ENCODE assay signal across 15 cellular contexts in genomic region chr22:32971252-32971651, GRCh38.
DNase-seq lines count a peak whose midpoint lies in the region; TF ChIP-seq lines count a peak whose summit lies in the region.
"Had no signal": no experiment of that assay in that cellular context is flagged by ENCODE, and none has a peak within 500 bp of the region (broad histone marks: within the 10 kb centered on the region; RNA-seq: fewer than 3 reads in every experiment).

No MANE protein-coding gene starts in this region.

- intact Hi-C loops in thyroid gland (cut with DNase I): no loop called here

- H3K9me3 ChIP-seq in thyroid gland: no peaks in the 10 kb centered on the region
- H3K9me3 ChIP-seq: BE2C had no signal

- no peak for TF ChIP-seq POLR2A in thyroid gland (IDR thresholded peaks at IDR 0.05)

- H3K36me3 ChIP-seq in thyroid gland: no peaks in the 10 kb centered on the region
- H3K36me3 ChIP-seq: BE2C had no signal

- 30 to 34% methylated on average over 5 of the region's 5 CpGs for WGBS in thyroid gland, 2 donors

- H3K27me3 Mint-ChIP-seq in brain: peaks cover 3% of the 10 kb centered on the region
- peaks cover 12% of the 10 kb centered on the region for H3K27me3 Mint-ChIP-seq in nephron progenitor cell (ENCODE audit: low read depth, poor library complexity)
- H3K27me3 Mint-ChIP-seq in glutamatergic neuron (ENCODE audit: unreplicated experiment): peaks cover 2% of the 10 kb centered on the region

- H3K36me3 Mint-ChIP-seq in brain (peaks cover 32% of the 10 kb centered on the region), nephron progenitor cell (ENCODE audit: low read depth) (no peaks in the 10 kb centered on the region), glutamatergic neuron (ENCODE audit: unreplicated experiment) (peaks cover 4% of the 10 kb centered on the region)

- H3K4me1 Mint-ChIP-seq in brain: peaks cover 26% of the 10 kb centered on the region
- H3K4me1 Mint-ChIP-seq in nephron progenitor cell: peaks cover 13% of the 10 kb centered on the region
- H3K4me1 Mint-ChIP-seq in glutamatergic neuron (ENCODE audit: low read depth, unreplicated experiment): peaks cover 3% of the 10 kb centered on the region

- H3K27ac ChIP-seq in thyroid gland: peak overlapping the region in 2 of 3 donors; percentile 16 to 26
- H3K27ac ChIP-seq: KMS-11 had no signal

- peaks cover 0 to 12% of the 10 kb centered on the region in 2 donors for H3K4me1 ChIP-seq in thyroid gland
- H3K4me1 ChIP-seq: BE2C had no signal

- H3K4me3 Mint-ChIP-seq in brain (peak overlapping the region in 1 of 5 experiments; percentile 0), nephron progenitor cell (no peak overlapping the region), glutamatergic neuron (ENCODE audit: unreplicated experiment) (no peak overlapping the region)

- no peaks in the 10 kb centered on the region for H3K27me3 ChIP-seq in thyroid gland
- H3K27me3 ChIP-seq: BE2C had no signal

- TF ChIP-seq CTCF in brain (conservative IDR thresholded peaks at IDR 0.05) (no peak), nephron progenitor cell (IDR thresholded peaks at IDR 0.05) (no peak), thyroid gland (IDR thresholded peaks at IDR 0.05) (no peak), glutamatergic neuron (IDR thresholded peaks at IDR 0.05; ENCODE audit: partially characterized antibody, unreplicated experiment) (no peak)

- DNase-seq in NCI-H774 (lab: John Stamatoyannopoulos, UW) (peak; percentile 53), nephron progenitor cell (no peak), thyroid gland (peak; percentile 30 to 33), DMS79 treated with DMSO at 0.1 percent for 48 hours (lab: John Stamatoyannopoulos, UW) (no peak), glutamatergic neuron (no peak), NCI-H82 (lab: John Stamatoyannopoulos, UW) (no peak)
- DNase-seq: BE2C, IMR-90, NCI-H2029, NCI-H2227 treated with DMSO at 0.1 percent for 48 hours, NCI-H510A, NCI-H748 treated with DMSO at 0.1 percent for 48 hours, OCI-M1 had no signal

- H3K4me3 ChIP-seq in thyroid gland (replicated peaks in 1 of 3): no peak overlapping the region

- peak overlapping the region in 3 of 5 experiments; percentile 32 to 62 (median 49) for H3K27ac Mint-ChIP-seq in brain
- peak overlapping the region; percentile 31 for H3K27ac Mint-ChIP-seq in nephron progenitor cell
- H3K27ac Mint-ChIP-seq in glutamatergic neuron (ENCODE audit: unreplicated experiment): no peak overlapping the region

- H3K9me3 Mint-ChIP-seq in brain (peaks cover 0 to 10% (median 2%) of the 10 kb centered on the region in 5 experiments), nephron progenitor cell (peaks cover 3% of the 10 kb centered on the region), glutamatergic neuron (ENCODE audit: unreplicated experiment) (peaks cover 3% of the 10 kb centered on the region)

Comparison
In these comparisons a context has a peak if more than half of its experiments do, and no peak if none do; other contexts are left out.
1. DNase-seq: peak in NCI-H774 (single experiment) and thyroid gland (2 of 2); none in nephron progenitor cell (single experiment), DMS79 treated with DMSO at 0.1 percent for 48 hours (single experiment), glutamatergic neuron (single experiment) and NCI-H82 (single experiment).